Comparison of ENCODE assay signal across 24 cellular contexts in the genomic region with DNA sequence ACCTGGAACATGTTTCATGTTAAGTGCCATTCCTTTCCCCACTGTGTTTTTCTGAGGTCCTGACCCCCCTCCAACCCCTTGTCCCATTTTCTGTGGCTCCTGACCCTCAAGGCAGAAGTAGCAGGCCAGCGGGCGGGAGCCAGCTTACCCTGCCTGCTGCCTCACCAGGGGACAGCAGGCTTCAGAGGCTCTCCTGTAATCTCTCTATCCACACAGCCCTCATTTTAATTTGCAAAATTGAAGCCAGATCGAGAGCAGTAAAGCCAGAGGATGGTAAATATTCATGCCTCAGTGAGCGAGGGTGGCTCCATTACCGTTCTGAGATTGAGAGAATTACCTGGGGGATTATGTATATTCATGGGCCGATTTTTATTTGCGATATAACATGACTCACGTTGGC.
DNase-seq lines count a peak whose midpoint lies in the region; ATAC-seq, FAIRE-seq and TF ChIP-seq lines count a peak whose summit lies in the region.
"Had no signal": no experiment of that assay in that cellular context is flagged by ENCODE, and none has a peak within 500 bp of the region (broad histone marks: within the 10 kb centered on the region; RNA-seq: fewer than 3 reads in every experiment).

No MANE protein-coding gene starts in this region.

- peaks cover 5% of the 10 kb centered on the region; the same call in 1 of the 2 replicates for H4K20me1 ChIP-seq in HepG2 (ENCODE audit: insufficient read depth, low read length)

- no peaks in the 10 kb centered on the region for H3K79me2 ChIP-seq in HepG2 (ENCODE audit: insufficient read depth, low read length)

- FAIRE-seq in HepG2 (lab: Jason Lieb, UNC) = no peak
- FAIRE-seq: A549, endometrium, GM12892, islet of Langerhans had no signal

- ATAC-seq in body of pancreas = no peak
- ATAC-seq in HepG2 = no peak
- ATAC-seq: A549 had no signal

- intact Hi-C loops in body of pancreas (cut with DNase I) (no loop called here), stomach (cut with DNase I; ENCODE audit: low total_unique reads) (no loop called here), HepG2 (cut with micrococcal nuclease; ENCODE audit: unreplicated experiment) (no loop called here)

- H3K36me3 ChIP-seq in body of pancreas (replicated peaks in 1 of 2; ENCODE audit: insufficient read depth in 1 of 2, low read depth in 2 of 2) (no peaks in the 10 kb centered on the region), stomach (peaks cover 0 to 17% (median 13%) of the 10 kb centered on the region in 4 donors), HepG2 (replicated peaks in 1 of 2; ENCODE audit: control insufficient read depth in 1 of 2, insufficient read depth in 2 of 2, low read length in 2 of 2) (peaks cover 6 to 20% of the 10 kb centered on the region in 2 experiments; a peak in 4 of 5 replicates)
- no peaks in the 10 kb centered on the region for H3K36me3 ChIP-seq in CD8-positive, alpha-beta memory T cell (ENCODE audit: insufficient read depth, low read length)
- H3K36me3 ChIP-seq: neural progenitor cell had no signal

- 83 to 84% methylated on average over 8 of the region's 8 CpGs for WGBS in body of pancreas, 2 donors
- WGBS in stomach, 5 donors = 88 to 96% (median 94%) methylated on average over 8 of the region's 8 CpGs
- 95% methylated on average over 8 of the region's 8 CpGs for WGBS in HepG2 (ENCODE audit: low lambda C conversion rate)

- H3K27ac ChIP-seq in body of pancreas (peak overlapping the region; percentile 77 to 86 (median 84)), stomach (no peak overlapping the region), HepG2 (ENCODE audit: extremely low read length, insufficient read depth, low read length) (no peak overlapping the region)
- H3K27ac ChIP-seq in CD8-positive, alpha-beta memory T cell (ENCODE audit: low read depth, low read length) = no peak overlapping the region
- H3K27ac ChIP-seq: A549, neural progenitor cell, SK-N-MC, tibial nerve had no signal

- H3K4me2 ChIP-seq in HepG2 (ENCODE audit: low read depth, low read length) = no peak overlapping the region
- H3K4me2 ChIP-seq: A549, neural progenitor cell had no signal

- TF ChIP-seq POLR2A in body of pancreas (IDR thresholded peaks at IDR 0.05) (no peak), stomach (IDR thresholded peaks at IDR 0.05) (no peak), HepG2 (IDR thresholded peaks at IDR 0.05; ENCODE audit: insufficient read depth in 1 of 2, low read depth in 2 of 2, low read length in 2 of 2) (no peak)

- no peak for DNase-seq in activated CD4-positive, alpha-beta T cell treated with anti-CD3 and anti-CD28 coated beads, Interleukin-2, amount 10 ng/mL, durations not matched to agents 7 days and 5 days
- no peak for DNase-seq in activated CD4-positive, alpha-beta T cell treated with anti-CD3 and anti-CD28 coated beads for 4 hours
- peak; percentile 16 to 53 for DNase-seq in NCI-H526 (lab: John Stamatoyannopoulos, UW)
- DNase-seq in body of pancreas = no peak
- peak; percentile 3 for DNase-seq in stomach
- no peak for DNase-seq in HepG2 (ENCODE audit: low spot score)
- DNase-seq in CD8-positive, alpha-beta memory T cell = no peak
- no peak for DNase-seq in GM19240 (ENCODE audit: insufficient read length, low spot score)
- DNase-seq: activated CD4-positive, alpha-beta memory T cell treated with anti-CD3 and anti-CD28 coated beads, Interleukin-2, amount 10 ng/mL, durations not matched to agents 7 days and 5 days; activated gamma-delta T cell treated with Interleukin-2 at 50 U/mL for 16 hours; activated T-cell treated with anti-CD3 and anti-CD28 coated beads for 4 hours; amygdala; NCI-H1048; NCI-H1694 treated with DMSO at 0.1 percent for 48 hours; NCI-H82 had no signal

- no peak overlapping the region for H3K9ac ChIP-seq in HepG2 (ENCODE audit: insufficient read depth, low read depth, low read length)
- H3K9ac ChIP-seq: neural progenitor cell had no signal

- CTCF ChIA-PET in activated CD4-positive, alpha-beta T cell treated with anti-CD3 and anti-CD28 coated beads, Interleukin-2, amount 10 ng/mL, durations not matched to agents 7 days and 5 days (lab: Charles Lee) = interaction anchor here (1.2 kb wide), 1 partner anchor 108 kb away, joined by 3 read pairs; no protein-coding TSS in a partner anchor
- CTCF ChIA-PET in HepG2 (lab: Yijun Ruan, JAX; ENCODE audit: low intra/inter-chr PET ratio, low total read pairs) = no interaction called here
- CTCF ChIA-PET in CD8-positive, alpha-beta memory T cell (lab: Charles Lee) = interaction anchor here (1.6 kb wide), 1 partner anchor 10 kb away, joined by 4 read pairs; no protein-coding TSS in a partner anchor

- H3K36me3 Mint-ChIP-seq in activated CD4-positive, alpha-beta T cell treated with anti-CD3 and anti-CD28 coated beads, Interleukin-2, amount 10 ng/mL, durations not matched to agents 7 days and 5 days (ENCODE audit: low read depth) = peaks cover 2% of the 10 kb centered on the region
- peaks cover 0 to 25% (median 7%) of the 10 kb centered on the region in 3 donors for H3K36me3 Mint-ChIP-seq in CD8-positive, alpha-beta memory T cell
- H3K36me3 Mint-ChIP-seq: neural progenitor cell had no signal

- no peak overlapping the region for H2AFZ ChIP-seq in HepG2 (ENCODE audit: low read length)
- H2AFZ ChIP-seq: neural progenitor cell had no signal

- H3K4me1 Mint-ChIP-seq in activated CD4-positive, alpha-beta T cell treated with anti-CD3 and anti-CD28 coated beads, Interleukin-2, amount 10 ng/mL, durations not matched to agents 7 days and 5 days = peaks cover 24% of the 10 kb centered on the region
- peaks cover 24 to 48% (median 38%) of the 10 kb centered on the region in 3 donors for H3K4me1 Mint-ChIP-seq in CD8-positive, alpha-beta memory T cell

- H3K27me3 Mint-ChIP-seq in activated CD4-positive, alpha-beta T cell treated with anti-CD3 and anti-CD28 coated beads, Interleukin-2, amount 10 ng/mL, durations not matched to agents 7 days and 5 days = no peaks in the 10 kb centered on the region
- H3K27me3 Mint-ChIP-seq in CD8-positive, alpha-beta memory T cell = no peaks in the 10 kb centered on the region
- H3K27me3 Mint-ChIP-seq: activated CD4-positive, alpha-beta memory T cell treated with anti-CD3 and anti-CD28 coated beads, Interleukin-2, amount 10 ng/mL, durations not matched to agents 7 days and 5 days; stimulated activated naive CD8-positive, alpha-beta T cell treated with anti-CD3 and anti-CD28 coated beads, Interleukin-15, Interleukin-2, amounts not matched to agents 100 ng/mL and 50 ng/mL, for 24 hours had no signal

- peak overlapping the region; percentile 60 for H3K27ac Mint-ChIP-seq in activated CD4-positive, alpha-beta T cell treated with anti-CD3 and anti-CD28 coated beads, Interleukin-2, amount 10 ng/mL, durations not matched to agents 7 days and 5 days
- peak overlapping the region in 3 of 8 donors; percentile 23 to 68 (median 36) for H3K27ac Mint-ChIP-seq in CD8-positive, alpha-beta memory T cell
- H3K27ac Mint-ChIP-seq: activated CD4-positive, alpha-beta memory T cell treated with anti-CD3 and anti-CD28 coated beads, Interleukin-2, amount 10 ng/mL, durations not matched to agents 7 days and 5 days; stimulated activated naive CD8-positive, alpha-beta T cell treated with anti-CD3 and anti-CD28 coated beads, Interleukin-15, Interleukin-2, amounts not matched to agents 100 ng/mL and 50 ng/mL, for 24 hours; T-helper 2 cell treated with Interferon-gamma antibody and Interleukin-4, amounts not matched to agents 5 μg/mL and 100 μg/mL, for 36 hours had no signal

- no peak overlapping the region for H3K4me3 ChIP-seq in body of pancreas
- H3K4me3 ChIP-seq in stomach = no peak overlapping the region
- no peak overlapping the region for H3K4me3 ChIP-seq in HepG2 (replicated peaks in 1 of 3; ENCODE audit: insufficient read depth in 1 of 3, low read depth in 2 of 3, low read length in 3 of 3)
- no peak overlapping the region for H3K4me3 ChIP-seq in CD8-positive, alpha-beta memory T cell (ENCODE audit: low read length)
- H3K4me3 ChIP-seq: A549, neural progenitor cell, SK-N-MC, tibial nerve had no signal

- TF ChIP-seq EP300 in stomach (IDR thresholded peaks at IDR 0.05) (no peak), HepG2 (IDR thresholded peaks at IDR 0.05; ENCODE audit: low read depth in 2 of 2, low read length in 2 of 2) (no peak), HepG2 (CRISPR knock-in tag; IDR thresholded peaks at IDR 0.05; ENCODE audit: borderline replicate concordance) (no peak)

- no peak overlapping the region for H3K4me3 Mint-ChIP-seq in activated CD4-positive, alpha-beta T cell treated with anti-CD3 and anti-CD28 coated beads, Interleukin-2, amount 10 ng/mL, durations not matched to agents 7 days and 5 days
- H3K4me3 Mint-ChIP-seq in CD8-positive, alpha-beta memory T cell = no peak overlapping the region
- H3K4me3 Mint-ChIP-seq: activated CD4-positive, alpha-beta memory T cell treated with anti-CD3 and anti-CD28 coated beads, Interleukin-2, amount 10 ng/mL, durations not matched to agents 7 days and 5 days; neural progenitor cell; stimulated activated naive CD8-positive, alpha-beta T cell treated with anti-CD3 and anti-CD28 coated beads, Interleukin-15, Interleukin-2, amounts not matched to agents 100 ng/mL and 50 ng/mL, for 24 hours; T-helper 2 cell treated with Interferon-gamma antibody and Interleukin-4, amounts not matched to agents 5 μg/mL and 100 μg/mL, for 36 hours had no signal

- H3K9me3 Mint-ChIP-seq in activated CD4-positive, alpha-beta T cell treated with anti-CD3 and anti-CD28 coated beads, Interleukin-2, amount 10 ng/mL, durations not matched to agents 7 days and 5 days = no peaks in the 10 kb centered on the region
- H3K9me3 Mint-ChIP-seq in CD8-positive, alpha-beta memory T cell = no peaks in the 10 kb centered on the region
- H3K9me3 Mint-ChIP-seq: activated CD4-positive, alpha-beta memory T cell treated with anti-CD3 and anti-CD28 coated beads, Interleukin-2, amount 10 ng/mL, durations not matched to agents 7 days and 5 days; neural progenitor cell; stimulated activated naive CD8-positive, alpha-beta T cell treated with anti-CD3 and anti-CD28 coated beads, Interleukin-15, Interleukin-2, amounts not matched to agents 100 ng/mL and 50 ng/mL, for 24 hours; T-helper 2 cell treated with Interferon-gamma antibody and Interleukin-4, amounts not matched to agents 5 μg/mL and 100 μg/mL, for 36 hours had no signal

- no peaks in the 10 kb centered on the region for H3K9me3 ChIP-seq in body of pancreas
- H3K9me3 ChIP-seq in stomach = no peaks in the 10 kb centered on the region
- H3K9me3 ChIP-seq in HepG2 (ENCODE audit: low read length) = no peaks in the 10 kb centered on the region
- no peaks in the 10 kb centered on the region for H3K9me3 ChIP-seq in CD8-positive, alpha-beta memory T cell (ENCODE audit: low read length)
- H3K9me3 ChIP-seq: A549, tibial nerve had no signal

- POLR2A ChIA-PET in activated CD4-positive, alpha-beta T cell treated with anti-CD3 and anti-CD28 coated beads, Interleukin-2, amount 10 ng/mL, durations not matched to agents 7 days and 5 days (lab: Charles Lee) = no interaction called here
- POLR2A ChIA-PET in HepG2 (lab: Yijun Ruan, JAX) = no interaction called here
- POLR2A ChIA-PET in CD8-positive, alpha-beta memory T cell (lab: Charles Lee) = no interaction called here

- H3K4me1 ChIP-seq in body of pancreas (peaks cover 80% of the 10 kb centered on the region), stomach (peaks cover 0 to 41% (median 15%) of the 10 kb centered on the region in 4 donors), HepG2 (ENCODE audit: insufficient read depth, low read length) (peaks cover 27% of the 10 kb centered on the region)
- peaks cover 75% of the 10 kb centered on the region for H3K4me1 ChIP-seq in CD8-positive, alpha-beta memory T cell (ENCODE audit: insufficient read depth, low read length)
- H3K4me1 ChIP-seq: A549 had no signal

- no TSS peak for BruUV-seq in HepG2 (replicated peaks; lab: Mats Ljungman, UMichigan)

- TF ChIP-seq CTCF in body of pancreas (IDR thresholded peaks at IDR 0.05) (no peak), stomach (IDR thresholded peaks at IDR 0.05) (no peak), HepG2 (CRISPR knock-in tag; IDR thresholded peaks at IDR 0.05) (no peak)

- in situ Hi-C loops in HepG2 (cut with HindIII; ENCODE audit: extremely low pct_ligation_motif_present, low pct_unique_long_range_greater_than_20kb) = no loop called here

- H3K27me3 ChIP-seq in body of pancreas = no peaks in the 10 kb centered on the region
- H3K27me3 ChIP-seq in stomach = no peaks in the 10 kb centered on the region
- no peaks in the 10 kb centered on the region for H3K27me3 ChIP-seq in HepG2 (ENCODE audit: control insufficient read depth in 1 of 2, insufficient read depth in 2 of 2, low read length in 2 of 2)
- H3K27me3 ChIP-seq in CD8-positive, alpha-beta memory T cell (ENCODE audit: insufficient read depth, low read length, poor library complexity, severe bottlenecking) = no peaks in the 10 kb centered on the region
- H3K27me3 ChIP-seq: neural progenitor cell, tibial nerve had no signal

- TF ChIP-seq RAD21 in HepG2 (CRISPR knock-in tag; IDR thresholded peaks at IDR 0.05) = no peak

Comparison
In these comparisons a context has a peak if more than half of its experiments do, and no peak if none do; other contexts are left out.
1. DNase-seq: peak in NCI-H526 (2 of 2) and stomach (single experiment); none in activated CD4-positive, alpha-beta T cell treated with anti-CD3 and anti-CD28 coated beads, Interleukin-2, amount 10 ng/mL, durations not matched to agents 7 days and 5 days (single experiment), activated CD4-positive, alpha-beta T cell treated with anti-CD3 and anti-CD28 coated beads for 4 hours (0 of 2), body of pancreas (0 of 4), HepG2 (single experiment), CD8-positive, alpha-beta memory T cell (0 of 5) and GM19240 (single experiment).
2. H3K27ac ChIP-seq: peak in body of pancreas (4 of 4); none in stomach (0 of 5), HepG2 (single experiment) and CD8-positive, alpha-beta memory T cell (single experiment).